Comparison of ENCODE assay signal across 27 cellular contexts in the genomic region with DNA sequence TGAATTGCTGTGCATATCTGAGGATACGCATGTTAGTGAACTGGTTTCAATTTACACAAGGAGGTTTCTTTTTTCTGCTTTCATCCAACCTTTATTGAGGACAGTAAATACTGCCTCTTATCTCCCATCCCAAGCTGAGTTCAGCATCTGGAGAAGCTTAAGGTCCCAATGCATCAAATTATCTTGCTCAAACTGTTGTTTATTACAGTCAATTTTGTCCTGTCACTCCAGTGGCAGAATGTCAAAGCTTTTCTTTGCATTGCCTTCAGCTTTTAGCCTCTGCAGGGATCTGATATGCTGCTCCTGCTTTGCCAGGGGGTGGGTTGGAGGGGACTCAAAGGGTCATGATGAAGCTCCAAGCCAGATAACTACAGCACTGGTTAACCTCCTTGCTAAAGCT.
DNase-seq lines count a peak whose midpoint lies in the region; ATAC-seq, FAIRE-seq and TF ChIP-seq lines count a peak whose summit lies in the region.
"Had no signal": no experiment of that assay in that cellular context is flagged by ENCODE, and none has a peak within 500 bp of the region (broad histone marks: within the 10 kb centered on the region; RNA-seq: fewer than 3 reads in every experiment).

No MANE protein-coding gene starts in this region.

- H3K27ac Mint-ChIP-seq in GM23338 = no peak overlapping the region
- no peak overlapping the region for H3K27ac Mint-ChIP-seq in activated naive CD4-positive, alpha-beta T cell treated with anti-CD3 and anti-CD28 coated beads for 36 hours
- H3K27ac Mint-ChIP-seq: activated B cell treated with CpG ODN at 0.5 μM for 24 hours; activated naive CD8-positive, alpha-beta T cell treated with anti-CD3 and anti-CD28 coated beads for 36 hours; IgD-negative memory B cell had no signal

- ATAC-seq in GM23338 = no peak
- no peak for ATAC-seq in GM21576 (IDR thresholded peaks at IDR 0.05; ENCODE audit: unreplicated experiment)
- ATAC-seq: lower lobe of right lung; psoas muscle; stimulated activated naive CD8-positive, alpha-beta T cell treated with anti-CD3 and anti-CD28 coated beads, Interleukin-15, Interleukin-2, amounts not matched to agents 100 U/mL and 50 U/mL, for 24 hours had no signal

- H3K27me3 ChIP-seq in GM23338 (ENCODE audit: insufficient read depth) = no peaks in the 10 kb centered on the region
- H3K27me3 ChIP-seq: BLaER1, vagina had no signal

- H3K27me3 Mint-ChIP-seq in GM23338 (ENCODE audit: insufficient read depth, low read depth, poor library complexity) = no peaks in the 10 kb centered on the region
- H3K27me3 Mint-ChIP-seq in activated naive CD4-positive, alpha-beta T cell treated with anti-CD3 and anti-CD28 coated beads for 36 hours (ENCODE audit: low read depth) = no peaks in the 10 kb centered on the region
- H3K27me3 Mint-ChIP-seq: activated B cell treated with CpG ODN at 0.5 μM for 24 hours; activated naive CD8-positive, alpha-beta T cell treated with anti-CD3 and anti-CD28 coated beads for 36 hours; IgD-negative memory B cell had no signal

- TF ChIP-seq CTCF in GM23338 (conservative IDR thresholded peaks at IDR 0.05; ENCODE audit: low read depth in 2 of 2) = no peak

- H3K4me1 ChIP-seq in GM23338 (ENCODE audit: insufficient read depth) = peaks cover 11% of the 10 kb centered on the region
- H3K4me1 ChIP-seq: BLaER1, Caco-2, lower lobe of right lung, psoas muscle, vagina had no signal

- peak overlapping the region; percentile 52; the same call in 1 of the 2 replicates for H3K27ac ChIP-seq in GM23338 (ENCODE audit: low read depth)
- H3K27ac ChIP-seq: BLaER1, lower lobe of right lung, psoas muscle, RWPE1, thoracic aorta, vagina had no signal

- FAIRE-seq in GM12892 (lab: Jason Lieb, UNC) = peak; percentile 74
- FAIRE-seq: astrocyte had no signal

- no peak overlapping the region for H3K4me3 Mint-ChIP-seq in GM23338
- no peak overlapping the region for H3K4me3 Mint-ChIP-seq in activated naive CD4-positive, alpha-beta T cell treated with anti-CD3 and anti-CD28 coated beads for 36 hours
- H3K4me3 Mint-ChIP-seq: activated B cell treated with CpG ODN at 0.5 μM for 24 hours; activated naive CD8-positive, alpha-beta T cell treated with anti-CD3 and anti-CD28 coated beads for 36 hours; IgD-negative memory B cell had no signal

- intact Hi-C loops in activated naive CD4-positive, alpha-beta T cell treated with anti-CD3 and anti-CD28 coated beads for 36 hours (cut with micrococcal nuclease) = no loop called here

- no peaks in the 10 kb centered on the region for H3K9me2 ChIP-seq in GM23338 (ENCODE audit: insufficient read depth)

- H2AFZ ChIP-seq in GM23338 = no peak overlapping the region

- CTCF ChIA-PET in activated naive CD4-positive, alpha-beta T cell treated with anti-CD3 and anti-CD28 coated beads for 36 hours (lab: Charles Lee) = no interaction called here

- DNase-seq in GM12892 (ENCODE audit: insufficient read length) (no peak), GM23338 (ENCODE audit: low spot score) (no peak), NCI-H69 (lab: John Stamatoyannopoulos, UW) (peak; percentile 32), fibroblast of the conjunctiva (ENCODE audit: low read depth) (peak; percentile 10), NCI-H774 (lab: John Stamatoyannopoulos, UW) (no peak)
- DNase-seq in activated CD4-positive, alpha-beta T cell treated with anti-CD3 and anti-CD28 coated beads for 1 hour = no peak
- no peak for DNase-seq in activated naive CD4-positive, alpha-beta T cell treated with anti-CD3 and anti-CD28 coated beads for 36 hours
- DNase-seq: activated B cell treated with CpG ODN at 0.5 μM for 24 hours; activated CD4-positive, alpha-beta T cell treated with anti-CD3 and anti-CD28 coated beads, Interleukin-2, amount 50 U/mL, for 4 hours; activated naive CD8-positive, alpha-beta T cell treated with anti-CD3 and anti-CD28 coated beads for 36 hours; Caco-2; DMS79 treated with DMSO at 0.1 percent for 48 hours; H7; lower lobe of right lung; NCI-H1105 treated with DMSO at 0.1 percent for 48 hours; NCI-H2081 treated with DMSO at 0.1 percent for 48 hours; psoas muscle; stimulated activated CD4-positive, alpha-beta T cell treated with anti-CD3 and anti-CD28 coated beads, Interleukin-15, amount 100 ng/mL, for 24 hours; stimulated activated naive CD8-positive, alpha-beta T cell treated with anti-CD3 and anti-CD28 coated beads, Interleukin-15, Interleukin-2, amounts not matched to agents 100 U/mL and 50 U/mL, for 24 hours; T-helper 9 cell had no signal

- H3K36me3 ChIP-seq in GM23338 (ENCODE audit: insufficient read depth) = no peaks in the 10 kb centered on the region
- H3K36me3 ChIP-seq: lower lobe of right lung, thoracic aorta, vagina had no signal

- no peak for TF ChIP-seq POLR2A in GM12892 (IDR thresholded peaks at IDR 0.05; ENCODE audit: low read depth, low read length)

- no peak overlapping the region for H3K4me3 ChIP-seq in GM23338
- H3K4me3 ChIP-seq: BLaER1, lower lobe of right lung, psoas muscle, thoracic aorta, vagina had no signal

- no peaks in the 10 kb centered on the region for H3K36me3 Mint-ChIP-seq in GM23338 (ENCODE audit: low read depth)
- peaks cover 2% of the 10 kb centered on the region for H3K36me3 Mint-ChIP-seq in activated naive CD4-positive, alpha-beta T cell treated with anti-CD3 and anti-CD28 coated beads for 36 hours (ENCODE audit: low read depth)

- H3K79me2 ChIP-seq in GM23338 (replicated peaks; ENCODE audit: insufficient read depth) = no peaks in the 10 kb centered on the region

- peak overlapping the region; percentile 58 for H3K4me2 ChIP-seq in GM23338
- H3K4me2 ChIP-seq: BLaER1 had no signal

- H3F3A ChIP-seq in GM23338 (replicated peaks; ENCODE audit: low read depth) = no peaks in the 10 kb centered on the region

- H3K9me3 Mint-ChIP-seq in GM23338 = no peaks in the 10 kb centered on the region
- no peaks in the 10 kb centered on the region for H3K9me3 Mint-ChIP-seq in activated naive CD4-positive, alpha-beta T cell treated with anti-CD3 and anti-CD28 coated beads for 36 hours
- H3K9me3 Mint-ChIP-seq: activated B cell treated with CpG ODN at 0.5 μM for 24 hours; activated naive CD8-positive, alpha-beta T cell treated with anti-CD3 and anti-CD28 coated beads for 36 hours; IgD-negative memory B cell had no signal

- peaks cover 30% of the 10 kb centered on the region for H3K4me1 Mint-ChIP-seq in GM23338
- peaks cover 7% of the 10 kb centered on the region for H3K4me1 Mint-ChIP-seq in activated naive CD4-positive, alpha-beta T cell treated with anti-CD3 and anti-CD28 coated beads for 36 hours (ENCODE audit: low read depth)
- H3K4me1 Mint-ChIP-seq: activated B cell treated with CpG ODN at 0.5 μM for 24 hours had no signal

- H4K20me1 ChIP-seq in GM23338 (replicated peaks; ENCODE audit: insufficient read depth) = no peaks in the 10 kb centered on the region
- H4K20me1 ChIP-seq: BLaER1 had no signal

TF ChIP-seq in GM23338, 12 proteins besides CTCF, POLR2A, EP300 and RAD21 (continues in another document):
- TF ChIP-seq ZNF114 (CRISPR knock-in tag; IDR thresholded peaks at IDR 0.05) = no peak

Comparison
In these comparisons a context has a peak if more than half of its experiments do, and no peak if none do; other contexts are left out.
1. DNase-seq: peak in NCI-H69 (single experiment) and fibroblast of the conjunctiva (single experiment); none in GM12892 (single experiment), GM23338 (single experiment), NCI-H774 (single experiment), activated CD4-positive, alpha-beta T cell treated with anti-CD3 and anti-CD28 coated beads for 1 hour (single experiment) and activated naive CD4-positive, alpha-beta T cell treated with anti-CD3 and anti-CD28 coated beads for 36 hours (single experiment).